8 cellular contexts compared by ENCODE assay signal in genomic region chr19:18995804-18996241, GRCh38. TPM values are rescaled to one million over a fixed set of nuclear protein-coding genes. Genes with fewer than 3 reads are reported as not detected.
DNase-seq lines count a peak whose midpoint lies in the region; ATAC-seq and TF ChIP-seq lines count a peak whose summit lies in the region.
"Had no signal": no experiment of that assay in that cellular context is flagged by ENCODE, and none has a peak within 500 bp of the region (broad histone marks: within the 10 kb centered on the region; RNA-seq: fewer than 3 reads in every experiment).

No MANE protein-coding gene starts in this region.

- no peaks in the 10 kb centered on the region for H3K27me3 Mint-ChIP-seq in endodermal cell (ENCODE audit: insufficient read depth)

- peaks cover 2% of the 10 kb centered on the region for H3K4me1 Mint-ChIP-seq in endodermal cell

- 55 to 74% methylated on average over 3 to 5 of the region's 5 CpGs for WGBS in endodermal cell (ENCODE audit: insufficient coverage in 1 of 2, insufficient read length in 1 of 2), 2 experiments

- no peak overlapping the region for H3K9ac ChIP-seq in endodermal cell (ENCODE audit: extremely low read depth, low read length, poor library complexity, severe bottlenecking)

- peak; percentile 55 for DNase-seq in G401 (ENCODE audit: low spot score)
- DNase-seq in HT-29 (ENCODE audit: low spot score), result peak; percentile 36
- DNase-seq in SK-N-DZ (ENCODE audit: low spot score), result peak; percentile 40
- peak; percentile 90 for DNase-seq in endodermal cell
- DNase-seq in middle frontal gyrus (ENCODE audit: extremely low spot score, low spot score), result peak; percentile 74
- no peak for DNase-seq in GDM1 (lab: John Stamatoyannopoulos, UW)
- DNase-seq: activated T-cell treated with anti-CD3 and anti-CD28 coated beads, Interleukin-2, amount 50 U/mL, for 4 hours had no signal

- no peak for ATAC-seq in GM19023 (IDR thresholded peaks at IDR 0.05; ENCODE audit: unreplicated experiment)

- H3K27ac ChIP-seq in endodermal cell (ENCODE audit: low read depth, low read length), result no peak overlapping the region

- H3K36me3 Mint-ChIP-seq in endodermal cell (ENCODE audit: low read depth), result peaks cover 57% of the 10 kb centered on the region

- no peak overlapping the region for H3K4me3 Mint-ChIP-seq in endodermal cell
- H3K4me3 Mint-ChIP-seq: activated T-cell treated with anti-CD3 and anti-CD28 coated beads, Interleukin-2, amount 50 U/mL, for 4 hours had no signal

- H3K4me1 ChIP-seq in endodermal cell (ENCODE audit: control insufficient read depth, insufficient read depth, low read length), result no peaks in the 10 kb centered on the region

- H3K9me3 Mint-ChIP-seq in endodermal cell, result no peaks in the 10 kb centered on the region
- H3K9me3 Mint-ChIP-seq: activated T-cell treated with anti-CD3 and anti-CD28 coated beads, Interleukin-2, amount 50 U/mL, for 4 hours had no signal

- H3K27ac Mint-ChIP-seq in endodermal cell, result peak overlapping the region; percentile 75

- TF ChIP-seq CTCF in endodermal cell (conservative IDR thresholded peaks at IDR 0.05), result peak; percentile 80

- H3K27me3 ChIP-seq in endodermal cell (ENCODE audit: control insufficient read depth, insufficient read depth, low read length, poor library complexity, severe bottlenecking), result no peaks in the 10 kb centered on the region

- H3K9me3 ChIP-seq in endodermal cell (ENCODE audit: control insufficient read depth, low read length), result no peaks in the 10 kb centered on the region

- H3K36me3 ChIP-seq in endodermal cell (ENCODE audit: control insufficient read depth, insufficient read depth, low read length), result peaks cover 64% of the 10 kb centered on the region

- H3K4me3 ChIP-seq in endodermal cell (ENCODE audit: low read length), result no peak overlapping the region

- in situ Hi-C loops in G401 (cut with HindIII; ENCODE audit: low sequenced_read_pairs), result no loop called here

RNA-seq across cellular contexts. Expression of gene SUGP2, which starts 37.5 kb away (rescaled TPM):
- total RNA-seq in G401 (2014; rRNA removed; shearing (Covaris generic)), result 37.5 and 62.9 TPM in 2 replicates
- total RNA-seq in HT-29 (2014; rRNA removed; shearing (Covaris generic)), result 35.7 and 37.7 TPM in 2 replicates
- polyA plus RNA-seq in SK-N-DZ (2014; cell fraction: cytosol; rRNA removed), result 68.3 and 76.8 TPM in 2 replicates
- 121 and 167 TPM in 2 replicates for polyA plus RNA-seq in SK-N-DZ (2014; cell fraction: nucleus; rRNA removed)
- 100 to 1,000 TPM; 121 to 157 TPM for total RNA-seq in endodermal cell
- polyA plus RNA-seq in endodermal cell (2013, experiment 1 of 2), result 130 TPM
- 124 TPM for polyA plus RNA-seq in endodermal cell (2013, experiment 2 of 2)

RNA-seq across cellular contexts. Expression of gene ARMC6, which starts 37.6 kb away (rescaled TPM):
- total RNA-seq in G401 (2014; rRNA removed; shearing (Covaris generic)), result 86.0 and 90.0 TPM in 2 replicates
- 91.3 and 110 TPM in 2 replicates for total RNA-seq in HT-29 (2014; rRNA removed; shearing (Covaris generic))
- polyA plus RNA-seq in SK-N-DZ (2014; cell fraction: cytosol; rRNA removed), result 103 and 108 TPM in 2 replicates
- 67.7 and 80.2 TPM in 2 replicates for polyA plus RNA-seq in SK-N-DZ (2014; cell fraction: nucleus; rRNA removed)
- total RNA-seq in endodermal cell, result 10 to 100 TPM; 26.1 to 37.8 TPM
- 30.8 TPM for polyA plus RNA-seq in endodermal cell (2013, experiment 1 of 2)
- 27.0 TPM for polyA plus RNA-seq in endodermal cell (2013, experiment 2 of 2)

RNA-seq across cellular contexts. Expression of gene HOMER3, which starts 54.8 kb away (rescaled TPM):
- total RNA-seq in G401 (2014; rRNA removed; shearing (Covaris generic)), result 25.0 and 57.7 TPM in 2 replicates
- 6.9 and 7.5 TPM in 2 replicates for total RNA-seq in HT-29 (2014; rRNA removed; shearing (Covaris generic))
- polyA plus RNA-seq in SK-N-DZ (2014; cell fraction: cytosol; rRNA removed), result 39.8 and 69.9 TPM in 2 replicates
- polyA plus RNA-seq in SK-N-DZ (2014; cell fraction: nucleus; rRNA removed), result 89.5 and 131 TPM in 2 replicates
- 10 to 100 TPM; 21.5 to 31.2 TPM for total RNA-seq in endodermal cell
- polyA plus RNA-seq in endodermal cell (2013, experiment 1 of 2), result 63.3 TPM
- 51.0 TPM for polyA plus RNA-seq in endodermal cell (2013, experiment 2 of 2)
